16 cellular contexts compared by ENCODE assay signal in the genomic region with DNA sequence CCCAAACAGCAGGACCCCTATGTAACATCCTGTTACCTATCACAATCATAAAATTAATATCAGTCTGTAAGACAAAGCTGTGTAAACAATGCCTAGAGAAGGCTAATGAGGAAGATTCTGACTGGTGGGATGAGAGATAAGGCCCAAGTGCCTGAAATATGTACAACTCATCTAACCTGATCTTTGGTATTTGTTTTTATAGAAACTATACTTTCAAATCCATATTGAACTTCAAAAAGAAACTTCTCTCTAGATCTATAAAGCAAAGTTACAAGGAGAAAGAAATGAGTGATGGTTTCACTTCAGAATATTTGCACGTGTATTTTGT. TPM values are rescaled to one million over a fixed set of nuclear protein-coding genes. Genes with fewer than 3 reads are reported as not detected.
DNase-seq lines count a peak whose midpoint lies in the region; ATAC-seq lines count a peak whose summit lies in the region.
"Had no signal": no experiment of that assay in that cellular context is flagged by ENCODE, and none has a peak within 500 bp of the region (broad histone marks: within the 10 kb centered on the region; RNA-seq: fewer than 3 reads in every experiment).

No MANE protein-coding gene starts in this region.

- no peak overlapping the region for H3K4me3 Mint-ChIP-seq in activated CD4-positive, alpha-beta memory T cell treated with anti-CD3 and anti-CD28 coated beads for 36 hours
- no peak overlapping the region for H3K4me3 Mint-ChIP-seq in activated CD4-positive, alpha-beta memory T cell treated with anti-CD3 and anti-CD28 coated beads, Interleukin-2, amount 10 ng/mL, durations not matched to agents 7 days and 5 days
- peak overlapping the region; percentile 52 for H3K4me3 Mint-ChIP-seq in activated T-helper 17 cell treated with anti-CD3 and anti-CD28 coated beads, Interleukin-2, amount 50 U/mL, for 72 hours
- H3K4me3 Mint-ChIP-seq in stimulated activated effector memory CD8-positive, alpha-beta T cell treated with anti-CD3 and anti-CD28 coated beads, Interleukin-12 subunit alpha, Interleukin-12 subunit beta, amount 100 ng/mL, for 72 hours = no peak overlapping the region
- H3K4me3 Mint-ChIP-seq: activated CD8-positive, alpha-beta memory T cell treated with anti-CD3 and anti-CD28 coated beads, Interleukin-2, amount 10 ng/mL, durations not matched to agents 7 days and 5 days had no signal

- H3K27ac Mint-ChIP-seq in activated CD4-positive, alpha-beta memory T cell treated with anti-CD3 and anti-CD28 coated beads for 36 hours = peak overlapping the region; percentile 40
- no peak overlapping the region for H3K27ac Mint-ChIP-seq in activated CD4-positive, alpha-beta memory T cell treated with anti-CD3 and anti-CD28 coated beads, Interleukin-2, amount 10 ng/mL, durations not matched to agents 7 days and 5 days
- peak overlapping the region; percentile 72 for H3K27ac Mint-ChIP-seq in activated T-helper 17 cell treated with anti-CD3 and anti-CD28 coated beads, Interleukin-2, amount 50 U/mL, for 72 hours
- peak overlapping the region; percentile 56 for H3K27ac Mint-ChIP-seq in stimulated activated effector memory CD8-positive, alpha-beta T cell treated with anti-CD3 and anti-CD28 coated beads, Interleukin-12 subunit alpha, Interleukin-12 subunit beta, amount 100 ng/mL, for 72 hours
- H3K27ac Mint-ChIP-seq: activated CD8-positive, alpha-beta memory T cell treated with anti-CD3 and anti-CD28 coated beads, Interleukin-2, amount 10 ng/mL, durations not matched to agents 7 days and 5 days had no signal

- intact Hi-C loops in activated CD4-positive, alpha-beta memory T cell treated with anti-CD3 and anti-CD28 coated beads for 36 hours (cut with micrococcal nuclease) = loop anchor here (5.0 kb wide), 1 partner anchor 36 kb away; the partner anchor contains the start of gene ITGA4
- intact Hi-C loops in left colon (cut with DNase I, micrococcal nuclease) = no loop called here

- H3K36me3 Mint-ChIP-seq in activated CD4-positive, alpha-beta memory T cell treated with anti-CD3 and anti-CD28 coated beads for 36 hours = no peaks in the 10 kb centered on the region
- H3K36me3 Mint-ChIP-seq in activated CD4-positive, alpha-beta memory T cell treated with anti-CD3 and anti-CD28 coated beads, Interleukin-2, amount 10 ng/mL, durations not matched to agents 7 days and 5 days (ENCODE audit: low read depth) = peaks cover 4% of the 10 kb centered on the region
- H3K36me3 Mint-ChIP-seq in activated T-helper 17 cell treated with anti-CD3 and anti-CD28 coated beads, Interleukin-2, amount 50 U/mL, for 72 hours (ENCODE audit: low read depth) = no peaks in the 10 kb centered on the region
- H3K36me3 Mint-ChIP-seq in stimulated activated effector memory CD8-positive, alpha-beta T cell treated with anti-CD3 and anti-CD28 coated beads, Interleukin-12 subunit alpha, Interleukin-12 subunit beta, amount 100 ng/mL, for 72 hours = no peaks in the 10 kb centered on the region

- H3K4me1 Mint-ChIP-seq in activated CD4-positive, alpha-beta memory T cell treated with anti-CD3 and anti-CD28 coated beads for 36 hours (ENCODE audit: low read depth) = peaks cover 16% of the 10 kb centered on the region
- H3K4me1 Mint-ChIP-seq in activated CD4-positive, alpha-beta memory T cell treated with anti-CD3 and anti-CD28 coated beads, Interleukin-2, amount 10 ng/mL, durations not matched to agents 7 days and 5 days = peaks cover 16% of the 10 kb centered on the region
- peaks cover 6% of the 10 kb centered on the region for H3K4me1 Mint-ChIP-seq in activated T-helper 17 cell treated with anti-CD3 and anti-CD28 coated beads, Interleukin-2, amount 50 U/mL, for 72 hours
- H3K4me1 Mint-ChIP-seq in stimulated activated effector memory CD8-positive, alpha-beta T cell treated with anti-CD3 and anti-CD28 coated beads, Interleukin-12 subunit alpha, Interleukin-12 subunit beta, amount 100 ng/mL, for 72 hours = peaks cover 9% of the 10 kb centered on the region

- CTCF ChIA-PET in activated CD4-positive, alpha-beta memory T cell treated with anti-CD3 and anti-CD28 coated beads for 36 hours (lab: Charles Lee) = no interaction called here
- CTCF ChIA-PET in activated CD4-positive, alpha-beta memory T cell treated with anti-CD3 and anti-CD28 coated beads, Interleukin-2, amount 10 ng/mL, durations not matched to agents 7 days and 5 days (lab: Charles Lee) = no interaction called here

- POLR2A ChIA-PET in activated CD4-positive, alpha-beta memory T cell treated with anti-CD3 and anti-CD28 coated beads for 36 hours (lab: Charles Lee) = no interaction called here
- POLR2A ChIA-PET in activated CD4-positive, alpha-beta memory T cell treated with anti-CD3 and anti-CD28 coated beads, Interleukin-2, amount 10 ng/mL, durations not matched to agents 7 days and 5 days (lab: Charles Lee) = interaction anchor here (1.2 kb wide), 1 partner anchor 36 kb away, joined by 5 read pairs; the partner anchor contains the start of gene ITGA4

- DNase-seq in activated CD4-positive, alpha-beta memory T cell treated with anti-CD3 and anti-CD28 coated beads for 36 hours = no peak
- DNase-seq in activated CD4-positive, alpha-beta memory T cell treated with anti-CD3 and anti-CD28 coated beads, Interleukin-2, amount 10 ng/mL, durations not matched to agents 7 days and 5 days = no peak
- no peak for DNase-seq in stimulated activated effector memory CD8-positive, alpha-beta T cell treated with anti-CD3 and anti-CD28 coated beads, Interleukin-12 subunit alpha, Interleukin-12 subunit beta, amount 100 ng/mL, for 72 hours (ENCODE audit: low spot score in 2 of 2)
- no peak for DNase-seq in left colon
- DNase-seq: ACHN; activated CD8-positive, alpha-beta memory T cell treated with anti-CD3 and anti-CD28 coated beads, Interleukin-2, amount 10 ng/mL, durations not matched to agents 7 days and 5 days; Caco-2; caudate nucleus; hippocampal formation; NCI-H2081 treated with DMSO at 0.1 percent for 48 hours; substantia nigra had no signal

- H3K9me3 Mint-ChIP-seq in activated CD4-positive, alpha-beta memory T cell treated with anti-CD3 and anti-CD28 coated beads for 36 hours = peaks cover 4% of the 10 kb centered on the region
- H3K9me3 Mint-ChIP-seq in activated CD4-positive, alpha-beta memory T cell treated with anti-CD3 and anti-CD28 coated beads, Interleukin-2, amount 10 ng/mL, durations not matched to agents 7 days and 5 days = peaks cover 6% of the 10 kb centered on the region
- H3K9me3 Mint-ChIP-seq in activated T-helper 17 cell treated with anti-CD3 and anti-CD28 coated beads, Interleukin-2, amount 50 U/mL, for 72 hours = peaks cover 2% of the 10 kb centered on the region
- H3K9me3 Mint-ChIP-seq in stimulated activated effector memory CD8-positive, alpha-beta T cell treated with anti-CD3 and anti-CD28 coated beads, Interleukin-12 subunit alpha, Interleukin-12 subunit beta, amount 100 ng/mL, for 72 hours = no peaks in the 10 kb centered on the region

- ATAC-seq in HG02870 (IDR thresholded peaks at IDR 0.05; ENCODE audit: unreplicated experiment) (peak; percentile 47), HG03442 (IDR thresholded peaks at IDR 0.05; ENCODE audit: unreplicated experiment) (no peak), left colon (no peak), GM21447 (IDR thresholded peaks at IDR 0.05; ENCODE audit: unreplicated experiment) (no peak)
- peak; percentile 54 for ATAC-seq in activated T-helper 17 cell treated with anti-CD3 and anti-CD28 coated beads, Interleukin-2, amount 50 U/mL, for 72 hours (replicated peaks)
- ATAC-seq in stimulated activated effector memory CD8-positive, alpha-beta T cell treated with anti-CD3 and anti-CD28 coated beads, Interleukin-12 subunit alpha, Interleukin-12 subunit beta, amount 100 ng/mL, for 72 hours = peak; percentile 43
- ATAC-seq: activated CD8-positive, alpha-beta memory T cell treated with anti-CD3 and anti-CD28 coated beads, Interleukin-2, amount 10 ng/mL, durations not matched to agents 7 days and 5 days; HepG2 had no signal

- H3K27me3 Mint-ChIP-seq in activated CD4-positive, alpha-beta memory T cell treated with anti-CD3 and anti-CD28 coated beads for 36 hours = no peaks in the 10 kb centered on the region
- H3K27me3 Mint-ChIP-seq in activated CD4-positive, alpha-beta memory T cell treated with anti-CD3 and anti-CD28 coated beads, Interleukin-2, amount 10 ng/mL, durations not matched to agents 7 days and 5 days = no peaks in the 10 kb centered on the region
- H3K27me3 Mint-ChIP-seq in activated T-helper 17 cell treated with anti-CD3 and anti-CD28 coated beads, Interleukin-2, amount 50 U/mL, for 72 hours = no peaks in the 10 kb centered on the region
- H3K27me3 Mint-ChIP-seq: activated CD8-positive, alpha-beta memory T cell treated with anti-CD3 and anti-CD28 coated beads, Interleukin-2, amount 10 ng/mL, durations not matched to agents 7 days and 5 days had no signal

RNA-seq across cellular contexts. Expression of gene ITGA4, which starts 36.1 kb away (rescaled TPM):
- total RNA-seq in activated CD4-positive, alpha-beta memory T cell treated with anti-CD3 and anti-CD28 coated beads for 36 hours = 10 to 100 TPM; 46.5 to 51.2 TPM
- 100 to 1,000 TPM; 252 to 265 TPM for total RNA-seq in activated CD4-positive, alpha-beta memory T cell treated with anti-CD3 and anti-CD28 coated beads, Interleukin-2, amount 10 ng/mL, durations not matched to agents 7 days and 5 days
- total RNA-seq in activated T-helper 17 cell treated with anti-CD3 and anti-CD28 coated beads, Interleukin-2, amount 50 U/mL, for 72 hours = 100 to 1,000 TPM in 1 of 2 donors, 10 to 100 TPM in 1; 63.3 to 196 TPM
- 10 to 100 TPM in 1 of 2 donors, 1 to 10 TPM in 1; 3.0 to 12.0 TPM for total RNA-seq in left colon
- total RNA-seq: Caco-2, HepG2 had no signal

Comparison
In these comparisons a context has a peak if more than half of its experiments do, and no peak if none do; other contexts are left out.
1. ATAC-seq: peak in HG02870 (single experiment), activated T-helper 17 cell treated with anti-CD3 and anti-CD28 coated beads, Interleukin-2, amount 50 U/mL, for 72 hours (single experiment) and stimulated activated effector memory CD8-positive, alpha-beta T cell treated with anti-CD3 and anti-CD28 coated beads, Interleukin-12 subunit alpha, Interleukin-12 subunit beta, amount 100 ng/mL, for 72 hours (single experiment); none in HG03442 (single experiment), left colon (single experiment) and GM21447 (single experiment).